10 cellular contexts compared by ENCODE assay signal in genomic region chr6:111781055-111781708, GRCh38.
DNase-seq lines count a peak whose midpoint lies in the region; ATAC-seq and TF ChIP-seq lines count a peak whose summit lies in the region.
"Had no signal": no experiment of that assay in that cellular context is flagged by ENCODE, and none has a peak within 500 bp of the region (broad histone marks: within the 10 kb centered on the region; RNA-seq: fewer than 3 reads in every experiment).

No MANE protein-coding gene starts in this region.

- H3K9me3 ChIP-seq in CD4-positive, CD25-positive, alpha-beta regulatory T cell (ENCODE audit: control insufficient read depth in 2 of 2, low read length in 2 of 2) = no peaks in the 10 kb centered on the region

- no peak for DNase-seq in CD4-positive, CD25-positive, alpha-beta regulatory T cell
- DNase-seq in NCI-H2029 (lab: John Stamatoyannopoulos, UW) (peak; percentile 57), dedifferentiated amniotic fluid mesenchymal stem cell (ENCODE audit: extremely low spot score) (peak; percentile 45), natural killer cell (no peak), DMS114 treated with DMSO at 0.1 percent for 48 hours (lab: John Stamatoyannopoulos, UW; ENCODE audit: unreplicated experiment) (no peak)
- DNase-seq: NCI-H187 had no signal

- H3K36me3 ChIP-seq in CD4-positive, CD25-positive, alpha-beta regulatory T cell (ENCODE audit: control insufficient read depth, insufficient read depth, low read length) = peaks cover 9% of the 10 kb centered on the region

- no peaks in the 10 kb centered on the region for H3K27me3 ChIP-seq in CD4-positive, CD25-positive, alpha-beta regulatory T cell (ENCODE audit: control insufficient read depth, insufficient read depth, low read length)

- H3K27me3 Mint-ChIP-seq in CD4-positive, CD25-positive, alpha-beta regulatory T cell = no peaks in the 10 kb centered on the region
- H3K27me3 Mint-ChIP-seq in natural killer cell (ENCODE audit: low read depth in 2 of 2) = no peaks in the 10 kb centered on the region

- peak overlapping the region; percentile 86 to 97 (median 89) for H3K27ac Mint-ChIP-seq in CD4-positive, CD25-positive, alpha-beta regulatory T cell
- H3K27ac Mint-ChIP-seq in natural killer cell = peak overlapping the region; percentile 99 to 100

- intact Hi-C loops in natural killer cell (cut with micrococcal nuclease) = no loop called here

- H3K36me3 Mint-ChIP-seq in CD4-positive, CD25-positive, alpha-beta regulatory T cell = peaks cover 37% of the 10 kb centered on the region
- peaks cover 7% of the 10 kb centered on the region for H3K36me3 Mint-ChIP-seq in natural killer cell

- peak overlapping the region; percentile 31 to 76 (median 54) for H3K4me3 Mint-ChIP-seq in CD4-positive, CD25-positive, alpha-beta regulatory T cell
- H3K4me3 Mint-ChIP-seq in natural killer cell = peak overlapping the region; percentile 66
- H3K4me3 Mint-ChIP-seq: T-helper 1 cell treated with Interleukin-12 subunit alpha and Interleukin-12 subunit beta and Interleukin-4 antibody, amounts not matched to agents 30 μg/mL and 1 μg/mL, for 36 hours had no signal

- H3K27ac ChIP-seq in CD4-positive, CD25-positive, alpha-beta regulatory T cell (ENCODE audit: insufficient read depth, low read length, poor library complexity, severe bottlenecking) = peak overlapping the region; percentile 70

- H3K4me1 Mint-ChIP-seq in CD4-positive, CD25-positive, alpha-beta regulatory T cell = peaks cover 44 to 97% (median 74%) of the 10 kb centered on the region in 4 donors
- peaks cover 91% of the 10 kb centered on the region in 2 donors for H3K4me1 Mint-ChIP-seq in natural killer cell

- no peaks in the 10 kb centered on the region for H3K9me3 Mint-ChIP-seq in CD4-positive, CD25-positive, alpha-beta regulatory T cell
- no peaks in the 10 kb centered on the region for H3K9me3 Mint-ChIP-seq in natural killer cell
- H3K9me3 Mint-ChIP-seq: T-helper 1 cell treated with Interleukin-12 subunit alpha and Interleukin-12 subunit beta and Interleukin-4 antibody, amounts not matched to agents 30 μg/mL and 1 μg/mL, for 36 hours had no signal

- ATAC-seq in CD4-positive, CD25-positive, alpha-beta regulatory T cell (ENCODE audit: low read depth in 2 of 2) = peak in 1 of 2 donors; percentile 29
- ATAC-seq in natural killer cell (no peak), GM19035 (IDR thresholded peaks at IDR 0.05; ENCODE audit: unreplicated experiment) (no peak), GM21529 (IDR thresholded peaks at IDR 0.05; ENCODE audit: unreplicated experiment) (no peak), GM18868 (IDR thresholded peaks at IDR 0.05; ENCODE audit: unreplicated experiment) (no peak)

- no peak for TF ChIP-seq CTCF in natural killer cell (IDR thresholded peaks at IDR 0.05)

- H3K4me1 ChIP-seq in CD4-positive, CD25-positive, alpha-beta regulatory T cell (ENCODE audit: control insufficient read depth, insufficient read depth, low read length, poor library complexity, severe bottlenecking) = peaks cover 78% of the 10 kb centered on the region

- H3K4me3 ChIP-seq in CD4-positive, CD25-positive, alpha-beta regulatory T cell (ENCODE audit: low read depth, low read length) = peak overlapping the region; percentile 51

Comparison
In these comparisons a context has a peak if more than half of its experiments do, and no peak if none do; other contexts are left out.
1. DNase-seq: peak in NCI-H2029 (single experiment) and dedifferentiated amniotic fluid mesenchymal stem cell (single experiment); none in CD4-positive, CD25-positive, alpha-beta regulatory T cell (0 of 3), natural killer cell (single experiment) and DMS114 treated with DMSO at 0.1 percent for 48 hours (single experiment).